1 cellular context compared by ENCODE assay signal in the genomic region with DNA sequence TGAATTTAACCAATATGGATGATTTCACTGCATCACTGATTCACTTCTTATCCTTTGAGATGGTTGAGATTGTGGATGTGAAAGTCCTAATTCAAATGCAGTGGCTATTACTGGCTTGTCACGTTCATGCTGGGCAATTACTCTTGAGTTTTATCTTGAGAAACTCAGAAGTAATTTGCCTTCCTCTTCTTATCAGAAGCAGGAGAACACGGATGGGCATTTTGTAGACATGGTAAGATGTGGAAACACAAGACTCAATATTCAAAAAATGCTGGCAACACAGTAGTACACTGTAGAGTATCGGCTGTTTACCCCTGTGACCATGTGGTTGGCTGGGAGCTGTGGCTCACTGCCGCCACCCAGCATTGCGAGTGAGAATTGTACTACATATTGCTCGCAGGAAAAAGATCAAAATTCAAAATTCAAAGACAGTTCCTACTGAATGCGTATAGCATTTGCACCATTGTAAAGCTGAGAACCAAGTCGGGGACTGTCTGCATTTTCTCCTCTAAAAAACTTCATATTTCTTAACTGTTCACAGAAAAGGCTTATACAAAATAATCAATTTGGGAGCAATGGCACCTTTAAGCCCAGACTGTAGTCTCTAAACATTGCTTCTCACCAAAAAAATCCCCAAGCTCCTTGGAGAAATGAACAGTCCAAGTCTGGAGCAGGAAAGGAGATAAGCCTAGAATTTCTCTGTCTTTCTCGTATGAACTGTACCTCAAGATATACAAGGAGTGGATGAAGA.
TF ChIP-seq lines count a peak whose summit lies in the region.

No MANE protein-coding gene starts in this region.

TF ChIP-seq in K562, 482 proteins besides CTCF, POLR2A, EP300 and RAD21 (continued from another document and continues in another):
- TF ChIP-seq, protein P1, sequence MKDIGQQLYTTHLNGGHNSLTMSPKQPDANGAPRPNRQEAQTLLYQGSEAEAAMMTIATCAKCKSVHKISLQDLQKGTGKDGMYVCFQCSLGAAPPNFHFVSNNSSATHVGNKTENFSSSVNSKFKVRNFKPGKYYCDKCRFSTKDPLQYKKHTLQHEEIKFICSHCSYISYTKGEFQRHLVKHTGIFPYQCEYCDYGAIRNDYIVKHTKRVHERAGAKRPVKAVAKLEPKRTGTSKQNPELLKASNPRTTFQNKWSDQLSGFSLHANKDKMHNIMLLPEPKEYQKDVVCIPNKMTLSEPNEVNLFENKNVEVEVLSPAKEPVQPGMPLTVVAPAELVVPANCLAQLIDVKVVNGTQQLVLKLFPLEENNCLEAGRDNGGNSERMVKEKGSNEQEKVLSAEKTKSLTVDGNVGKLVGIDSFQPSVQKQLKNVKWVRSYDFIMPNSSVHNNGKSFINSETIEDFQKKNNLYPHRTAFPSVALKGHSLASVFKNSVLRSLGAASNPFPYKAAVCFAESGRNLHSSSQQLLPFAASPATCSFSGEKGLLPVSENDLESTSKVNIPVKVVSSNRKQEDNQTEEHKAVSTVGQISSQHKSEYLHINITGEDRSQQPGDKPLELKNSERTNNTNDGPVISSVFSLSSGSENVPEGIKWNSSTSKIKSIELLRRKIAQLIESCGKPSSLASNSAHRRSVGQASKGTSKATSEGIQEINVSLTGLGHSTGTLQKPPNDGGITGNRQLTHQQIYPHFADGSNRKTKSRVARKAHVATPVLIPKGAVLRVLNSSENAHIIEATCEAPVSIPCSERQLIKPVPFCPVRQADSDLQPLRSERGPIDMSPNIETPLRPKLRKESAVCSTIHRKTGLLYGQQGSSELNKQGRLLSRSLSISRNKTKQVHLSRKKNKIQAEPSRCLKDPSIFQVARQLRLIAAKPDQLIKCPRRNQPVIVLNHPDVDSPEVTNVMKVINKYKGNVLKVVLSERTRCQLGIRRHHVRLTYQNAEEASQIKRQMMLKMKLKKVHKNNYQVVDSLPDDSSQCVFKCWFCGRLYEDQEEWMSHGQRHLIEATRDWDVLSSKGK (CRISPR knock-in tag; IDR thresholded peaks at IDR 0.05): no peak
- TF ChIP-seq BMI1 (IDR thresholded peaks at IDR 0.05; ENCODE audit: low read length) (no peak), POLR2AphosphoS5 (IDR thresholded peaks at IDR 0.05; ENCODE audit: control insufficient read depth, insufficient read depth, low read depth, low read length) (no peak), TGIF2 (CRISPR knock-in tag; IDR thresholded peaks at IDR 0.05) (no peak), CBX8 (IDR thresholded peaks at IDR 0.05; ENCODE audit: borderline replicate concordance, extremely low read depth, low read depth, low read length, poor library complexity, severe bottlenecking) (no peak), ARHGAP35 (IDR thresholded peaks at IDR 0.05; ENCODE audit: partially characterized antibody) (no peak), ZBTB7A (IDR thresholded peaks at IDR 0.05; ENCODE audit: borderline replicate concordance, control insufficient read depth, low read depth, low read length) (no peak), CREBBP (IDR thresholded peaks at IDR 0.05; ENCODE audit: low read depth, low read length) (no peak), ELF1 (tag; IDR thresholded peaks at IDR 0.05) (no peak), ZZZ3 (IDR thresholded peaks at IDR 0.05) (no peak), MTA3 (IDR thresholded peaks at IDR 0.05; ENCODE audit: borderline replicate concordance) (no peak), ZNF3 (CRISPR knock-in tag; IDR thresholded peaks at IDR 0.05) (no peak), OTX1 (CRISPR knock-in tag; IDR thresholded peaks at IDR 0.05) (no peak), MAFK (IDR thresholded peaks at IDR 0.05; ENCODE audit: low read length) (0 out of 2 replicates have a peak, but pooled peaks have one; percentile 18), CHD2 (IDR thresholded peaks at IDR 0.05; ENCODE audit: low read depth, low read length) (no peak), MYC (IDR thresholded peaks at IDR 0.05; ENCODE audit: low read depth, low read length) (peak; percentile 98), MYC (CRISPR knock-in tag; IDR thresholded peaks at IDR 0.05; ENCODE audit: borderline replicate concordance, low read depth) (no peak), THRAP3 (IDR thresholded peaks at IDR 0.05; ENCODE audit: borderline replicate concordance) (no peak)
- TF ChIP-seq, protein P2, sequence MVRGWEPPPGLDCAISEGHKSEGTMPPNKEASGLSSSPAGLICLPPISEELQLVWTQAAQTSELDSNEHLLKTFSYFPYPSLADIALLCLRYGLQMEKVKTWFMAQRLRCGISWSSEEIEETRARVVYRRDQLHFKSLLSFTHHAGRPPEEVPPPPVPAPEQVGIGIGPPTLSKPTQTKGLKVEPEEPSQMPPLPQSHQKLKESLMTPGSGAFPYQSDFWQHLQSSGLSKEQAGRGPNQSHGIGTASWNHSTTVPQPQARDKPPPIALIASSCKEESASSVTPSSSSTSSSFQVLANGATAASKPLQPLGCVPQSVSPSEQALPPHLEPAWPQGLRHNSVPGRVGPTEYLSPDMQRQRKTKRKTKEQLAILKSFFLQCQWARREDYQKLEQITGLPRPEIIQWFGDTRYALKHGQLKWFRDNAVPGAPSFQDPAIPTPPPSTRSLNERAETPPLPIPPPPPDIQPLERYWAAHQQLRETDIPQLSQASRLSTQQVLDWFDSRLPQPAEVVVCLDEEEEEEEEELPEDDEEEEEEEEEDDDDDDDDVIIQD (CRISPR knock-in tag; IDR thresholded peaks at IDR 0.05): no peak
- TF ChIP-seq, protein P3, sequence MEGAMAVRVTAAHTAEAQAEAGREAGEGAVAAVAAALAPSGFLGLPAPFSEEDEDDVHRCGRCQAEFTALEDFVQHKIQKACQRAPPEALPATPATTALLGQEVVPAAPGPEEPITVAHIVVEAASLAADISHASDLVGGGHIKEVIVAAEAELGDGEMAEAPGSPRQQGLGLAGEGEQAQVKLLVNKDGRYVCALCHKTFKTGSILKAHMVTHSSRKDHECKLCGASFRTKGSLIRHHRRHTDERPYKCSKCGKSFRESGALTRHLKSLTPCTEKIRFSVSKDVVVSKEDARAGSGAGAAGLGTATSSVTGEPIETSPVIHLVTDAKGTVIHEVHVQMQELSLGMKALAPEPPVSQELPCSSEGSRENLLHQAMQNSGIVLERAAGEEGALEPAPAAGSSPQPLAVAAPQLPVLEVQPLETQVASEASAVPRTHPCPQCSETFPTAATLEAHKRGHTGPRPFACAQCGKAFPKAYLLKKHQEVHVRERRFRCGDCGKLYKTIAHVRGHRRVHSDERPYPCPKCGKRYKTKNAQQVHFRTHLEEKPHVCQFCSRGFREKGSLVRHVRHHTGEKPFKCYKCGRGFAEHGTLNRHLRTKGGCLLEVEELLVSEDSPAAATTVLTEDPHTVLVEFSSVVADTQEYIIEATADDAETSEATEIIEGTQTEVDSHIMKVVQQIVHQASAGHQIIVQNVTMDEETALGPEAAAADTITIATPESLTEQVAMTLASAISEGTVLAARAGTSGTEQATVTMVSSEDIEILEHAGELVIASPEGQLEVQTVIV (CRISPR knock-in tag; IDR thresholded peaks at IDR 0.05; ENCODE audit: borderline replicate concordance): no peak
- TF ChIP-seq, protein P4, sequence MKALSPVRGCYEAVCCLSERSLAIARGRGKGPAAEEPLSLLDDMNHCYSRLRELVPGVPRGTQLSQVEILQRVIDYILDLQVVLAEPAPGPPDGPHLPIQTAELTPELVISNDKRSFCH (CRISPR knock-in tag; IDR thresholded peaks at IDR 0.05): no peak
- TF ChIP-seq, protein P4 (tag; IDR thresholded peaks at IDR 0.05): no peak
- TF ChIP-seq, protein P5, sequence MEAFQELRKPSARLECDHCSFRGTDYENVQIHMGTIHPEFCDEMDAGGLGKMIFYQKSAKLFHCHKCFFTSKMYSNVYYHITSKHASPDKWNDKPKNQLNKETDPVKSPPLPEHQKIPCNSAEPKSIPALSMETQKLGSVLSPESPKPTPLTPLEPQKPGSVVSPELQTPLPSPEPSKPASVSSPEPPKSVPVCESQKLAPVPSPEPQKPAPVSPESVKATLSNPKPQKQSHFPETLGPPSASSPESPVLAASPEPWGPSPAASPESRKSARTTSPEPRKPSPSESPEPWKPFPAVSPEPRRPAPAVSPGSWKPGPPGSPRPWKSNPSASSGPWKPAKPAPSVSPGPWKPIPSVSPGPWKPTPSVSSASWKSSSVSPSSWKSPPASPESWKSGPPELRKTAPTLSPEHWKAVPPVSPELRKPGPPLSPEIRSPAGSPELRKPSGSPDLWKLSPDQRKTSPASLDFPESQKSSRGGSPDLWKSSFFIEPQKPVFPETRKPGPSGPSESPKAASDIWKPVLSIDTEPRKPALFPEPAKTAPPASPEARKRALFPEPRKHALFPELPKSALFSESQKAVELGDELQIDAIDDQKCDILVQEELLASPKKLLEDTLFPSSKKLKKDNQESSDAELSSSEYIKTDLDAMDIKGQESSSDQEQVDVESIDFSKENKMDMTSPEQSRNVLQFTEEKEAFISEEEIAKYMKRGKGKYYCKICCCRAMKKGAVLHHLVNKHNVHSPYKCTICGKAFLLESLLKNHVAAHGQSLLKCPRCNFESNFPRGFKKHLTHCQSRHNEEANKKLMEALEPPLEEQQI (IDR thresholded peaks at IDR 0.05): 0 out of 2 replicates have a peak, but pooled peaks have one; percentile 36
- TF ChIP-seq, protein P6, sequence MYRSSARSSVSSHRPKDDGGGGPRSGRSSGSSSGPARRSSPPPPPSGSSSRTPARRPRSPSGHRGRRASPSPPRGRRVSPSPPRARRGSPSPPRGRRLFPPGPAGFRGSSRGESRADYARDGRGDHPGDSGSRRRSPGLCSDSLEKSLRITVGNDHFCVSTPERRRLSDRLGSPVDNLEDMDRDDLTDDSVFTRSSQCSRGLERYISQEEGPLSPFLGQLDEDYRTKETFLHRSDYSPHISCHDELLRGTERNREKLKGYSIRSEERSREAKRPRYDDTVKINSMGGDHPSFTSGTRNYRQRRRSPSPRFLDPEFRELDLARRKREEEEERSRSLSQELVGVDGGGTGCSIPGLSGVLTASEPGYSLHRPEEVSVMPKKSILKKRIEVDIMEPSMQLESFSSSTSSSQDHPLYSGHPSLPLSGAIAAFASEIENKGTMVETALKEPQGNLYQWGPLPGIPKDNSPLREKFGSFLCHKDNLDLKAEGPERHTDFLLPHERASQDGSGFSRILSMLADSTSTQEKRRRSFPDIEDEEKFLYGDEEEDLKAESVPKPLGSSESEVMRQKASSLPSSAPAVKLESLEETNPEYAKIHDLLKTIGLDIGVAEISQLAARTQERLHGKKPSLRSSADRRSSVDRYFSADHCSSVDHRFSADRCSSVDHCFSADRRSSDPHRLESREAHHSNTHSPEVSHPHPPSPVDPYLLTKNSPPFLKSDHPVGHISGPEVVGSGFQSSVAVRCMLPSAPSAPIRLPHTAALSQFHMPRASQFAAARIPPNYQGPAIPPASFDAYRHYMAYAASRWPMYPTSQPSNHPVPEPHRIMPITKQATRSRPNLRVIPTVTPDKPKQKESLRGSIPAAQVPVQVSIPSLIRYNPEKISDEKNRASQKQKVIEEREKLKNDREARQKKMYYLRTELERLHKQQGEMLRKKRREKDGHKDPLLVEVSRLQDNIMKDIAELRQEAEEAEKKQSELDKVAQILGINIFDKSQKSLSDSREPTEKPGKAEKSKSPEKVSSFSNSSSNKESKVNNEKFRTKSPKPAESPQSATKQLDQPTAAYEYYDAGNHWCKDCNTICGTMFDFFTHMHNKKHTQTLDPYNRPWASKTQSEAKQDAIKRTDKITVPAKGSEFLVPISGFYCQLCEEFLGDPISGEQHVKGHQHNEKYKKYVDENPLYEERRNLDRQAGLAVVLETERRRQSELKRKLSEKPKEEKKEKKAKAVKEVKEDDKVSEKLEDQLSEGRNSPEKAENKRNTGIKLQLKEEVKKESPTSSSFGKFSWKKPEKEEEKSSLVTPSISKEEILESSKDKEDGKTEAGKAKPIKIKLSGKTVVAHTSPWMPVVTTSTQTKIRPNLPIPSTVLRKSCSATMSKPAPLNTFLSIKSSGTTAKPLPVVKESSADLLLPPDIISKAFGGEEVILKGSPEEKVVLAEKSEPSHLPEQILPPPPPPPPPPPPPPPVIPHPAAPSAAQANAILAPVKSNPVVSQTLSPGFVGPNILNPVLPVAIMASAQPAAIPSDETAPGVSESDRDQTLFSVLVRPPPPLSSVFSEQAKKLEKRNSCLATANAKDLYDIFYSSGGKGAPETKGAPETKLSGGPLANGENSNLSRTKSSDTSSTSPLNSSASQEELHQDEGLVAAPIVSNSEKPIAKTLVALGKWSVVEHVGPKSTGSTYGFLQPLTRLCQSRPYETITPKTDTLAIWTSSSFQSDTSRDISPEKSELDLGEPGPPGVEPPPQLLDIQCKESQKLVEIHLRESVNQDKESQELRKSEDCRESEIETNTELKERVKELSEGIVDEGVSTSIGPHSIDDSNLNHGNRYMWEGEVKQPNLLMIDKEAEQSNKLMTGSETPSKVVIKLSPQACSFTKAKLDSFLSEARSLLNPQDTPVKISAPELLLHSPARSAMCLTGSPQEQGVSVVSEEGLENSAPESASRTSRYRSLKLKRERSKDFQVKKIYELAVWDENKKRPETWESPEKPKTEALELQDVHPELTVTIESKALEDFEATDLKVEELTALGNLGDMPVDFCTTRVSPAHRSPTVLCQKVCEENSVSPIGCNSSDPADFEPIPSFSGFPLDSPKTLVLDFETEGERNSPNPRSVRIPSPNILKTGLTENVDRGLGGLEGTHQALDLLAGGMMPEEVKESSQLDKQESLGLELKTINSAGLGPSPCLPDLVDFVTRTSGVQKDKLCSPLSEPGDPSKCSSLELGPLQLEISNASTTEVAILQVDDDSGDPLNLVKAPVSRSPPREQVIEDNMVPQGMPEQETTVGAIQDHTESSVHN (IDR thresholded peaks at IDR 0.05; ENCODE audit: borderline replicate concordance in 1 of 2, low read depth in 1 of 2): no peak
- TF ChIP-seq, protein P7, sequence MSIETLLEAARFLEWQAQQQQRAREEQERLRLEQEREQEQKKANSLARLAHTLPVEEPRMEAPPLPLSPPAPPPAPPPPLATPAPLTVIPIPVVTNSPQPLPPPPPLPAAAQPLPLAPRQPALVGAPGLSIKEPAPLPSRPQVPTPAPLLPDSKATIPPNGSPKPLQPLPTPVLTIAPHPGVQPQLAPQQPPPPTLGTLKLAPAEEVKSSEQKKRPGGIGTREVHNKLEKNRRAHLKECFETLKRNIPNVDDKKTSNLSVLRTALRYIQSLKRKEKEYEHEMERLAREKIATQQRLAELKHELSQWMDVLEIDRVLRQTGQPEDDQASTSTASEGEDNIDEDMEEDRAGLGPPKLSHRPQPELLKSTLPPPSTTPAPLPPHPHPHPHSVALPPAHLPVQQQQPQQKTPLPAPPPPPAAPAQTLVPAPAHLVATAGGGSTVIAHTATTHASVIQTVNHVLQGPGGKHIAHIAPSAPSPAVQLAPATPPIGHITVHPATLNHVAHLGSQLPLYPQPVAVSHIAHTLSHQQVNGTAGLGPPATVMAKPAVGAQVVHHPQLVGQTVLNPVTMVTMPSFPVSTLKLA (conservative IDR thresholded peaks at IDR 0.05): peak; percentile 83 to 90
- TF ChIP-seq, protein P8, sequence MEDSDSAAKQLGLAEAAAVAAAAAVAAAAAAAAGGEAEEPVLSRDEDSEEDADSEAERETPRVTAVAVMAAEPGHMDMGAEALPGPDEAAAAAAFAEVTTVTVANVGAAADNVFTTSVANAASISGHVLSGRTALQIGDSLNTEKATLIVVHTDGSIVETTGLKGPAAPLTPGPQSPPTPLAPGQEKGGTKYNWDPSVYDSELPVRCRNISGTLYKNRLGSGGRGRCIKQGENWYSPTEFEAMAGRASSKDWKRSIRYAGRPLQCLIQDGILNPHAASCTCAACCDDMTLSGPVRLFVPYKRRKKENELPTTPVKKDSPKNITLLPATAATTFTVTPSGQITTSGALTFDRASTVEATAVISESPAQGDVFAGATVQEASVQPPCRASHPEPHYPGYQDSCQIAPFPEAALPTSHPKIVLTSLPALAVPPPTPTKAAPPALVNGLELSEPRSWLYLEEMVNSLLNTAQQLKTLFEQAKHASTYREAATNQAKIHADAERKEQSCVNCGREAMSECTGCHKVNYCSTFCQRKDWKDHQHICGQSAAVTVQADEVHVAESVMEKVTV (CRISPR knock-in tag; IDR thresholded peaks at IDR 0.05): peak; percentile 77
